Comparison of ENCODE assay signal across 16 cellular contexts in the genomic region with DNA sequence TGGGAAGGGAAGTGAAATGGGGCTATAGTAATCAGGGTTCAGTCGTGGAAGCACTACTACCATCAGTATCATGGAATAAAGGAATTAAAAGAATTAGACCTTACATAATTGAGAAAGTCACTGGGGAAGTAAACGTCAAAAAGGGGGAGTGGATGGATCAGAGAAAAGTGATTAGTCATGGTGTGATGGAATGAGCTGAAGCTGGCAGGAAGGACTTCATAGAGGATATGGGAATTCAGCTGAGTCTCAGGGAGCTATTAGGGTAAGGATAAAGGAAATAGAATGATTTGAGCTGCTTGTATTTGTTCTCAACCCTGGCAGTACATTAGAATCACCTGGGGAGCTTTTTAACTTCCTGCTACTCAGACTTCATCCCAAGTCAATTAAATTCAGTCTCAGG. TPM values are rescaled to one million over a fixed set of nuclear protein-coding genes. Genes with fewer than 3 reads are reported as not detected.
DNase-seq lines count a peak whose midpoint lies in the region; ATAC-seq and TF ChIP-seq lines count a peak whose summit lies in the region.
"Had no signal": no experiment of that assay in that cellular context is flagged by ENCODE, and none has a peak within 500 bp of the region (broad histone marks: within the 10 kb centered on the region; RNA-seq: fewer than 3 reads in every experiment).

No MANE protein-coding gene starts in this region.

- H3K4me1 ChIP-seq in GM23248 (ENCODE audit: insufficient read depth) (peaks cover 8% of the 10 kb centered on the region), SJCRH30 (peaks cover 23% of the 10 kb centered on the region), esophagus squamous epithelium (peaks cover 0 to 8% (median 6%) of the 10 kb centered on the region in 3 donors), ascending aorta (peaks cover 0 to 5% of the 10 kb centered on the region in 2 donors)

- TF ChIP-seq POLR2A in esophagus squamous epithelium (IDR thresholded peaks at IDR 0.05), result no peak

- DNase-seq in GM23248 (peak; percentile 74), SJCRH30 (peak; percentile 7 to 39), fibroblast of mammary gland (ENCODE audit: low read depth) (peak; percentile 69), renal cortical epithelial cell (ENCODE audit: low read depth) (peak; percentile 79), esophagus squamous epithelium (lab: John Stamatoyannopoulos, UW) (no peak), ascending aorta (ENCODE audit: low spot score in 2 of 2) (no peak)
- DNase-seq in central memory CD4-positive, alpha-beta T cell, result no peak
- DNase-seq: amygdala, Calu3, H7, NCI-H1436 treated with DMSO at 0.1 percent for 48 hours, NCI-H526 treated with DMSO at 0.1 percent for 48 hours, SHP77 treated with DMSO at 0.1 percent for 48 hours had no signal

- H3K27ac ChIP-seq in GM23248 (peak overlapping the region; percentile 35), SJCRH30 (peak overlapping the region; percentile 53), esophagus squamous epithelium (no peak overlapping the region), ascending aorta (no peak overlapping the region)
- H3K27ac ChIP-seq: tibial nerve, VCaP had no signal

- H3K9ac ChIP-seq in GM23248, result no peak overlapping the region

- no peaks in the 10 kb centered on the region for H3K79me2 ChIP-seq in GM23248 (ENCODE audit: insufficient read depth)

- no peak for ATAC-seq in HG03097 (IDR thresholded peaks at IDR 0.05; ENCODE audit: low FRiP score, unreplicated experiment)

- TF ChIP-seq CTCF in fibroblast of mammary gland (conservative IDR thresholded peaks at IDR 0.05; ENCODE audit: control insufficient read depth, insufficient read depth, low read depth, low read length), result no peak
- no peak for TF ChIP-seq CTCF in esophagus squamous epithelium (IDR thresholded peaks at IDR 0.05)
- TF ChIP-seq CTCF in ascending aorta (IDR thresholded peaks at IDR 0.05), result no peak

- in situ Hi-C loops in GM23248 (cut with MboI), result no loop called here

- no peaks in the 10 kb centered on the region for H3K36me3 ChIP-seq in GM23248 (ENCODE audit: low read depth)
- H3K36me3 ChIP-seq in SJCRH30, result no peaks in the 10 kb centered on the region
- H3K36me3 ChIP-seq in esophagus squamous epithelium, result no peaks in the 10 kb centered on the region
- no peaks in the 10 kb centered on the region for H3K36me3 ChIP-seq in ascending aorta
- H3K36me3 ChIP-seq: tibial nerve had no signal

- H3K4me3 ChIP-seq in GM23248 (no peak overlapping the region), SJCRH30 (no peak overlapping the region), fibroblast of mammary gland (ENCODE audit: control insufficient read depth, low read depth, low read length) (no peak overlapping the region), esophagus squamous epithelium (no peak overlapping the region), ascending aorta (no peak overlapping the region)
- H3K4me3 ChIP-seq: tibial nerve had no signal

- H4K20me1 ChIP-seq in GM23248 (ENCODE audit: insufficient read depth), result no peaks in the 10 kb centered on the region

- intact Hi-C loops in esophagus squamous epithelium (cut with DNase I) (no loop called here), ascending aorta (cut with DNase I) (no loop called here)

- peak overlapping the region; percentile 51 for H3K4me2 ChIP-seq in GM23248 (ENCODE audit: unreplicated experiment)

- 39 to 41% methylated on average over 2 of the region's 2 CpGs for WGBS in GM23248 (ENCODE audit: low coverage in 1 of 2, low lambda C conversion rate in 2 of 2, missing lambda C conversion rate in 2 of 2), 2 experiments
- WGBS in esophagus squamous epithelium, 2 donors, result 20 to 49% methylated on average over 2 of the region's 2 CpGs

- H2AFZ ChIP-seq in GM23248, result peak overlapping the region; percentile 46; the same call in 1 of the 2 replicates

- H3K9me3 ChIP-seq in GM23248 (ENCODE audit: low read depth) (no peaks in the 10 kb centered on the region), SJCRH30 (replicated peaks) (no peaks in the 10 kb centered on the region), esophagus squamous epithelium (no peaks in the 10 kb centered on the region), ascending aorta (no peaks in the 10 kb centered on the region)
- H3K9me3 ChIP-seq: tibial nerve had no signal

- no peaks in the 10 kb centered on the region for H3K9me2 ChIP-seq in GM23248 (ENCODE audit: insufficient read depth)

- H3F3A ChIP-seq in GM23248 (ENCODE audit: insufficient read depth), result 0 out of 2 replicates have a peak, but pooled peaks cover 4% of the 10 kb centered on the region

- H3K27me3 ChIP-seq in GM23248 (replicated peaks; ENCODE audit: insufficient read depth), result no peaks in the 10 kb centered on the region
- no peaks in the 10 kb centered on the region for H3K27me3 ChIP-seq in SJCRH30
- no peaks in the 10 kb centered on the region for H3K27me3 ChIP-seq in esophagus squamous epithelium
- H3K27me3 ChIP-seq in ascending aorta, result no peaks in the 10 kb centered on the region
- H3K27me3 ChIP-seq: tibial nerve had no signal

RNA-seq across cellular contexts. Expression of a gene that starts 53.4 kb away (rescaled TPM):
- 4.1 and 5.2 TPM in 2 replicates for total RNA-seq in GM23248 (2014; rRNA removed; shearing (Covaris generic))
- polyA plus RNA-seq in GM23248 (2016; fragmentation: Nextera tagmentation; extraction: Ambion mirVana), result 0.91 and 1.3 TPM in 2 replicates
- 10.5 and 11.9 TPM in 2 replicates for total RNA-seq in SJCRH30 (2014; rRNA removed; shearing (Covaris generic))
- total RNA-seq in renal cortical epithelial cell (2.1 and 17.9 TPM in 2 replicates), esophagus squamous epithelium (10 to 100 TPM in 1 of 4 donors, 1 to 10 TPM in 3; 2.6 to 18.5 (median 6.4) TPM), ascending aorta (23.5 TPM)

Comparison
In these comparisons a context has a peak if more than half of its experiments do, and no peak if none do; other contexts are left out.
1. DNase-seq: peak in GM23248 (single experiment), SJCRH30 (2 of 2), fibroblast of mammary gland (single experiment) and renal cortical epithelial cell (single experiment); none in esophagus squamous epithelium (single experiment), ascending aorta (0 of 2) and central memory CD4-positive, alpha-beta T cell (single experiment).
2. H3K27ac ChIP-seq: peak in GM23248 (single experiment) and SJCRH30 (single experiment); none in esophagus squamous epithelium (0 of 4) and ascending aorta (0 of 2).